Comparison of ENCODE assay signal across 1 cellular context in the genomic region with DNA sequence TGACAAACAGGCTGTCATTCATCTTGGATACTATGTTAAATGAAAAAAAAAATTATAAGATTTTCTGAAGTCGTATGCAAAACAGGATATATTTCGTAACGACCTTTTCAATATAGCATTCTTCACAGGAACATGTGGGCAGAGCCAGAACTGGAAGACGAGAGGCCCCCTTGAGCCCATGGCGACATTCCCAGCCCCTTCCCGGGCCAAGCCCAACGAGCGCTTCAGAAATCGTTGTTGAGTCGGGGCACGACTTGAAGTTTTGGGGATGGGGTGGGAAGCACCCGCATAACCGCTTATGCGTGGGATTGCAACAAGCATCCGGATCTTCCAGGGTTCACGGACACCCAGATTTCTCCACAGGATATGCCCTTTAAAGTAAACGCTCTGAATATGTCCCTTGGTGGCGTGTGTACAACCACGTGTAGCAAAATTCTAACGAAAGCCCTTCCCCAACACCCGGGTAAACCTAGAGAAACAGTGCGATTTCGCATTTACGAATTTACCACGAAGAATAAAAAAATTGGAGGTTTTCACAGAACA.
TF ChIP-seq lines count a peak whose summit lies in the region.

No MANE protein-coding gene starts in this region.

TF ChIP-seq in SK-N-SH treated with all-trans-retinoic acid at 6 μM for 48 hours, 23 proteins besides CTCF, POLR2A, EP300 and RAD21 (continued from another document):
- TF ChIP-seq, protein P1, sequence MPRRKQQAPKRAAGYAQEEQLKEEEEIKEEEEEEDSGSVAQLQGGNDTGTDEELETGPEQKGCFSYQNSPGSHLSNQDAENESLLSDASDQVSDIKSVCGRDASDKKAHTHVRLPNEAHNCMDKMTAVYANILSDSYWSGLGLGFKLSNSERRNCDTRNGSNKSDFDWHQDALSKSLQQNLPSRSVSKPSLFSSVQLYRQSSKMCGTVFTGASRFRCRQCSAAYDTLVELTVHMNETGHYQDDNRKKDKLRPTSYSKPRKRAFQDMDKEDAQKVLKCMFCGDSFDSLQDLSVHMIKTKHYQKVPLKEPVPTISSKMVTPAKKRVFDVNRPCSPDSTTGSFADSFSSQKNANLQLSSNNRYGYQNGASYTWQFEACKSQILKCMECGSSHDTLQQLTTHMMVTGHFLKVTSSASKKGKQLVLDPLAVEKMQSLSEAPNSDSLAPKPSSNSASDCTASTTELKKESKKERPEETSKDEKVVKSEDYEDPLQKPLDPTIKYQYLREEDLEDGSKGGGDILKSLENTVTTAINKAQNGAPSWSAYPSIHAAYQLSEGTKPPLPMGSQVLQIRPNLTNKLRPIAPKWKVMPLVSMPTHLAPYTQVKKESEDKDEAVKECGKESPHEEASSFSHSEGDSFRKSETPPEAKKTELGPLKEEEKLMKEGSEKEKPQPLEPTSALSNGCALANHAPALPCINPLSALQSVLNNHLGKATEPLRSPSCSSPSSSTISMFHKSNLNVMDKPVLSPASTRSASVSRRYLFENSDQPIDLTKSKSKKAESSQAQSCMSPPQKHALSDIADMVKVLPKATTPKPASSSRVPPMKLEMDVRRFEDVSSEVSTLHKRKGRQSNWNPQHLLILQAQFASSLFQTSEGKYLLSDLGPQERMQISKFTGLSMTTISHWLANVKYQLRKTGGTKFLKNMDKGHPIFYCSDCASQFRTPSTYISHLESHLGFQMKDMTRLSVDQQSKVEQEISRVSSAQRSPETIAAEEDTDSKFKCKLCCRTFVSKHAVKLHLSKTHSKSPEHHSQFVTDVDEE (CRISPR knock-in tag; IDR thresholded peaks at IDR 0.05), result no peak
- TF ChIP-seq ESRRG (CRISPR knock-in tag; IDR thresholded peaks at IDR 0.05) (no peak), PATZ1 (CRISPR knock-in tag; IDR thresholded peaks at IDR 0.05; ENCODE audit: borderline replicate concordance) (no peak), ZNF8 (CRISPR knock-in tag; IDR thresholded peaks at IDR 0.05) (no peak), ZFP3 (CRISPR knock-in tag; IDR thresholded peaks at IDR 0.05) (no peak)
